13 cellular contexts compared by ENCODE assay signal in genomic region chr9:86410281-86410680, GRCh38.
"Had no signal": no experiment of that assay in that cellular context is flagged by ENCODE, and none has a peak within 500 bp of the region (broad histone marks: within the 10 kb centered on the region; RNA-seq: fewer than 3 reads in every experiment).

No MANE protein-coding gene starts in this region.

- H3K27ac Mint-ChIP-seq: activated CD8-positive, alpha-beta memory T cell treated with anti-CD3 and anti-CD28 coated beads, Interleukin-2, amount 10 ng/mL, durations not matched to agents 7 days and 5 days; activated naive CD8-positive, alpha-beta T cell; natural killer cell treated with Interleukin-12 subunit alpha and Interleukin-12 subunit beta and Interleukin-15 and Interleukin-18, amount 100 ng/mL, for 72 hours had no signal

- H3K36me3 ChIP-seq: brain microvascular endothelial cell, left lung, thoracic aorta had no signal

- H3K9me3 ChIP-seq: left lung, psoas muscle, thoracic aorta had no signal

- DNase-seq: activated CD4-positive, alpha-beta T cell treated with anti-CD3 and anti-CD28 coated beads, Interleukin-2, amount 50 U/mL, for 48 hours; activated CD8-positive, alpha-beta memory T cell treated with anti-CD3 and anti-CD28 coated beads, Interleukin-2, amount 10 ng/mL, durations not matched to agents 7 days and 5 days; activated gamma-delta T cell; activated T-cell treated with anti-CD3 and anti-CD28 coated beads, Interleukin-2, amount 50 U/mL, for 48 hours; brain microvascular endothelial cell; glutamatergic neuron; left lung; psoas muscle; stimulated activated CD4-positive, alpha-beta T cell treated with anti-CD3 and anti-CD28 coated beads, Interleukin-12 subunit alpha, Interleukin-12 subunit beta, amount 100 ng/mL, for 4 hours; stimulated activated naive CD8-positive, alpha-beta T cell treated with anti-CD3 and anti-CD28 coated beads, Interleukin-15, amount 100 ng/mL, for 72 hours had no signal

- H3K36me3 Mint-ChIP-seq: activated CD8-positive, alpha-beta memory T cell treated with anti-CD3 and anti-CD28 coated beads, Interleukin-2, amount 10 ng/mL, durations not matched to agents 7 days and 5 days; activated naive CD8-positive, alpha-beta T cell; natural killer cell treated with Interleukin-12 subunit alpha and Interleukin-12 subunit beta and Interleukin-15 and Interleukin-18, amount 100 ng/mL, for 72 hours had no signal

- H3K27ac ChIP-seq: brain microvascular endothelial cell, left lung, psoas muscle, thoracic aorta had no signal

- H3K27me3 ChIP-seq: brain microvascular endothelial cell, left lung had no signal

- H3K4me3 Mint-ChIP-seq: activated CD8-positive, alpha-beta memory T cell treated with anti-CD3 and anti-CD28 coated beads, Interleukin-2, amount 10 ng/mL, durations not matched to agents 7 days and 5 days; activated naive CD8-positive, alpha-beta T cell; natural killer cell treated with Interleukin-12 subunit alpha and Interleukin-12 subunit beta and Interleukin-15 and Interleukin-18, amount 100 ng/mL, for 72 hours; stimulated activated naive CD8-positive, alpha-beta T cell treated with anti-CD3 and anti-CD28 coated beads, Interleukin-15, amount 100 ng/mL, for 72 hours had no signal

- H3K4me3 ChIP-seq: left lung, psoas muscle, thoracic aorta had no signal

- H3K9me3 Mint-ChIP-seq: natural killer cell treated with Interleukin-12 subunit alpha and Interleukin-12 subunit beta and Interleukin-15 and Interleukin-18, amount 100 ng/mL, for 72 hours; stimulated activated naive CD8-positive, alpha-beta T cell treated with anti-CD3 and anti-CD28 coated beads, Interleukin-15, amount 100 ng/mL, for 72 hours had no signal
